7 cellular contexts compared by ENCODE assay signal in the genomic region with DNA sequence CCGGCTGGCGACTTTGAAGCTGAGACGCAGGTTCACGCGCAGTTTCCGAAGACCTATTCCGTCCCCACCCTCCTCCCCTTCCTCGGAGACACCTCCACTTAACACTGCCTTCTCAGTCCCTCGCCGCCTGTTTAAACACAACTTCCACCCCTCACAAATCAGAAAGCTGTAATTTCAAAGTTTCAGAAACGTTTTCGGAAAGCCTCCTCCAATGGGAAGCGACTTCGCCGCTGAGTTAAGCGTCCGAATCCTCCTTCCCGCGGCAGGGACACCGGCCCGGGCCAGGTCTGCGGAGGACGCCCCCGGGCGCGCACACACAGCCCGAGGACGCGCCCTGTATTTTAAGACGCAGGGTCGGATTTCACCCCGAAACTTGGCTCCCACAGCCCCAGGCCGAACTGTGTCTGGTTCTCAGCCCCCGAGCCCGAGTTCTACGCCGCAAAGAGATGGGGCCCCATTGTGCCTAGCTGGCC.
DNase-seq lines count a peak whose midpoint lies in the region; ATAC-seq and TF ChIP-seq lines count a peak whose summit lies in the region.

No MANE protein-coding gene starts in this region.

- H3K4me3 ChIP-seq in astrocyte of the cerebellum (ENCODE audit: low read depth, low read length) = peak overlapping the region; percentile 66

- peak; percentile 41 for ATAC-seq in GM19395 (IDR thresholded peaks at IDR 0.05; ENCODE audit: unreplicated experiment)

- in situ Hi-C loops in KBM-7 (cut with MboI; ENCODE audit: low pct_unique_long_range_greater_than_20kb, low sequenced_read_pairs) (no loop called here), astrocyte of the cerebellum (cut with HindIII; ENCODE audit: low sequenced_read_pairs) (no loop called here)

- DNase-seq in KBM-7 (peak; percentile 10), astrocyte of the cerebellum (ENCODE audit: low read depth) (no peak), islet precursor cell (peak; percentile 81), NCI-H345 treated with DMSO at 0.1 percent for 48 hours (lab: John Stamatoyannopoulos, UW; ENCODE audit: unreplicated experiment) (no peak), NOMO-1 (lab: John Stamatoyannopoulos, UW; ENCODE audit: unreplicated experiment in 2 of 2) (no peak)
- peak; percentile 52 for DNase-seq in stimulated activated CD4-positive, alpha-beta T cell treated with anti-CD3 and anti-CD28 coated beads, Interleukin-15, amount 100 ng/mL, for 24 hours

- TF ChIP-seq CTCF in astrocyte of the cerebellum (IDR thresholded peaks at IDR 0.05; ENCODE audit: low read depth, low read length, missing control alignments) = no peak

Comparison
In these comparisons a context has a peak if more than half of its experiments do, and no peak if none do; other contexts are left out.
1. DNase-seq: peak in KBM-7 (single experiment), islet precursor cell (single experiment) and stimulated activated CD4-positive, alpha-beta T cell treated with anti-CD3 and anti-CD28 coated beads, Interleukin-15, amount 100 ng/mL, for 24 hours (single experiment); none in astrocyte of the cerebellum (single experiment), NCI-H345 treated with DMSO at 0.1 percent for 48 hours (single experiment) and NOMO-1 (0 of 2).